In genomic region chr12:130849561-130850417, GRCh38 we compare ENCODE assay signal across 1 cellular context.
TF ChIP-seq lines count a peak whose summit lies in the region.

No MANE protein-coding gene starts in this region.

TF ChIP-seq in K562, 482 proteins besides CTCF, POLR2A, EP300 and RAD21 (continued from another document):
- TF ChIP-seq CUX1 (CRISPR knock-in tag; IDR thresholded peaks at IDR 0.05), result no peak
- TF ChIP-seq PCBP1 (IDR thresholded peaks at IDR 0.05; ENCODE audit: low read depth, low read length, poor library complexity, severe bottlenecking), result no peak
- no peak for TF ChIP-seq ZNF407 (IDR thresholded peaks at IDR 0.05; ENCODE audit: low read depth)
- TF ChIP-seq SPI1 (IDR thresholded peaks at IDR 0.05; ENCODE audit: borderline replicate concordance, low read depth, low read length), result peak; percentile 76; the same call in 1 of the 2 replicates
- TF ChIP-seq, protein P1, sequence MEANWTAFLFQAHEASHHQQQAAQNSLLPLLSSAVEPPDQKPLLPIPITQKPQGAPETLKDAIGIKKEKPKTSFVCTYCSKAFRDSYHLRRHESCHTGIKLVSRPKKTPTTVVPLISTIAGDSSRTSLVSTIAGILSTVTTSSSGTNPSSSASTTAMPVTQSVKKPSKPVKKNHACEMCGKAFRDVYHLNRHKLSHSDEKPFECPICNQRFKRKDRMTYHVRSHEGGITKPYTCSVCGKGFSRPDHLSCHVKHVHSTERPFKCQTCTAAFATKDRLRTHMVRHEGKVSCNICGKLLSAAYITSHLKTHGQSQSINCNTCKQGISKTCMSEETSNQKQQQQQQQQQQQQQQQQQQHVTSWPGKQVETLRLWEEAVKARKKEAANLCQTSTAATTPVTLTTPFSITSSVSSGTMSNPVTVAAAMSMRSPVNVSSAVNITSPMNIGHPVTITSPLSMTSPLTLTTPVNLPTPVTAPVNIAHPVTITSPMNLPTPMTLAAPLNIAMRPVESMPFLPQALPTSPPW (CRISPR knock-in tag; IDR thresholded peaks at IDR 0.05), result no peak
- peak; percentile 25 for TF ChIP-seq MEIS2 (IDR thresholded peaks at IDR 0.05; ENCODE audit: partially characterized antibody)
- no peak for TF ChIP-seq ZFX (CRISPR knock-in tag; IDR thresholded peaks at IDR 0.05)
- TF ChIP-seq ZNF316 (IDR thresholded peaks at IDR 0.05), result peak; percentile 43; the same call in 1 of the 2 replicates
- TF ChIP-seq NFE2 (IDR thresholded peaks at IDR 0.05; ENCODE audit: low read depth), result peak; percentile 37; the same call in 1 of the 2 replicates
- 0 out of 2 replicates have a peak, but pooled peaks have one; percentile 42 for TF ChIP-seq ZEB2 (IDR thresholded peaks at IDR 0.05)
- TF ChIP-seq ZNF639 (CRISPR knock-in tag; conservative IDR thresholded peaks at IDR 0.05 in 1 of 2, IDR thresholded peaks at IDR 0.05 in 1 of 2), result no peak
- TF ChIP-seq ZNF197 (CRISPR knock-in tag; IDR thresholded peaks at IDR 0.05; ENCODE audit: low read depth), result no peak
- TF ChIP-seq C11orf30 (IDR thresholded peaks at IDR 0.05; ENCODE audit: low read depth), result peak; percentile 35; the same call in 1 of the 2 replicates
